ENCODE assay signal across 21 cellular contexts in genomic region chr1:53271446-53272090, GRCh38.
"Had no signal": no experiment of that assay in that cellular context is flagged by ENCODE, and none has a peak within 500 bp of the region (broad histone marks: within the 10 kb centered on the region; RNA-seq: fewer than 3 reads in every experiment).

No MANE protein-coding gene starts in this region.

- H3K27ac ChIP-seq: cardiac muscle cell, coronary artery, foreskin keratinocyte, hepatocyte, parathyroid adenoma, psoas muscle, sigmoid colon, skin epidermis, thoracic aorta, transverse colon had no signal

- H3K4me3 ChIP-seq: cardiac muscle cell, coronary artery, hepatocyte, mucosa of descending colon, psoas muscle, sigmoid colon, skin epidermis, thoracic aorta, transverse colon had no signal

- H3K4me1 ChIP-seq: parathyroid adenoma, psoas muscle, sigmoid colon, transverse colon had no signal

- H3K27me3 ChIP-seq: cardiac muscle cell, foreskin keratinocyte, hepatocyte, transverse colon had no signal

- H3K36me3 ChIP-seq: cardiac muscle cell, sigmoid colon, transverse colon had no signal

- DNase-seq: effector CD4-positive, alpha-beta T cell; endodermal cell; erythroblast; foreskin keratinocyte; kidney; left colon; mucosa of descending colon; naive thymus-derived CD8-positive, alpha-beta T cell; occipital lobe; psoas muscle; retina; sigmoid colon; stimulated activated CD4-positive, alpha-beta T cell treated with anti-CD3 and anti-CD28 coated beads, Interleukin-2, amount 100 ng/mL, for 48 hours; stimulated activated naive CD8-positive, alpha-beta T cell treated with anti-CD3 and anti-CD28 coated beads, Interleukin-15, Interleukin-2, amounts not matched to agents 100 U/mL and 50 U/mL, for 24 hours; transverse colon had no signal

- H3K9me3 ChIP-seq: mucosa of descending colon, psoas muscle, sigmoid colon, thoracic aorta, transverse colon had no signal

- H3K9me3 Mint-ChIP-seq: endodermal cell; naive thymus-derived CD8-positive, alpha-beta T cell had no signal

- H3K4me1 Mint-ChIP-seq: endodermal cell; naive thymus-derived CD8-positive, alpha-beta T cell had no signal

- H3K27me3 Mint-ChIP-seq: naive thymus-derived CD8-positive, alpha-beta T cell had no signal

- ATAC-seq: foreskin keratinocyte; left colon; mucosa of descending colon; naive thymus-derived CD8-positive, alpha-beta T cell; psoas muscle; stimulated activated naive CD8-positive, alpha-beta T cell treated with anti-CD3 and anti-CD28 coated beads, Interleukin-15, Interleukin-2, amounts not matched to agents 100 U/mL and 50 U/mL, for 24 hours had no signal

- H3K4me3 Mint-ChIP-seq: endodermal cell; naive thymus-derived CD8-positive, alpha-beta T cell had no signal
